In the genomic region with DNA sequence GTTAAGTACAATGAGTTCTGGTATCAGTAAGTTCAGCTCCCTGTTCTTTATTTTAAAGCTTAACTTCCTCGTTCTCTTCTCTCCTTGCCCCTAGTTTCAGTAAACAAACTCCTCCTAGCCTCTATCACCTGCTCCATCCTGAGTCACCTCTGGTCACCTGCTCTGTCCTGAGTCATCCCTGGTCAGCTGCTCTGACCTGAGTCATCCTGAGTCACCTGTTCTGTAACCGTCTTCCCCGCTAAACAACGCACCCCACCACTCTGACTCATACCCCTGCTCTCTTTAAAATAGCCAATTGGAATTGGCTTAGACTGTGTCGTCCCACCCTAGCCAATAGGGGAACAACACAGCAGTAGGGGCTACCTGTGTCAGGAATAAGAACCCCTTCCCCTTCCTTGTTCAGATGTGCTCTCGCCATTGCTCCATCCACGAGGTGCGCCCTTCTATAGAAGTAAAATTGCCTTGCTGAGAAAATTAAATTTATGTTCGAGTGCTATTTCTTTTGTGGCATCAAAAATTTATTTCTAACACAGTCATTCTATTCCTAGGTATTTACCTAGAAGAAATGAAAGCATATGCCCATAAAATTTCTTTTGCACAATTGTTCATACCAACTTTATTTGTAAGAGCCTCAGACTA, we compare ENCODE assay signal across 15 cellular contexts. TPM values are rescaled to one million over a fixed set of nuclear protein-coding genes. Genes with fewer than 3 reads are reported as not detected.
DNase-seq lines count a peak whose midpoint lies in the region; ATAC-seq, FAIRE-seq and TF ChIP-seq lines count a peak whose summit lies in the region.
"Had no signal": no experiment of that assay in that cellular context is flagged by ENCODE, and none has a peak within 500 bp of the region (broad histone marks: within the 10 kb centered on the region; RNA-seq: fewer than 3 reads in every experiment).

No MANE protein-coding gene starts in this region.

- H3K9me3 Mint-ChIP-seq in activated T-cell treated with anti-CD3 and anti-CD28 coated beads, Interleukin-2, amount 50 U/mL, for 72 hours, result peaks cover 9 to 10% of the 10 kb centered on the region in 2 donors

- H2AK5ac ChIP-seq in H1 (ENCODE audit: low read depth, low read length), result no peak overlapping the region

- no peak overlapping the region for H4K8ac ChIP-seq in H1 (ENCODE audit: extremely low read depth, insufficient read depth, low read length)

- no peak overlapping the region for H3K56ac ChIP-seq in H1 (replicated peaks; ENCODE audit: insufficient read length, low read depth, low read length)

- no peaks in the 10 kb centered on the region for H3K4me1 ChIP-seq in H1 (replicated peaks in 1 of 4; ENCODE audit: control insufficient read depth in 3 of 4, insufficient read depth in 4 of 4, low read length in 3 of 4)
- H3K4me1 ChIP-seq in small intestine (ENCODE audit: control insufficient read depth in 2 of 2, insufficient read depth in 1 of 2, low read depth in 1 of 2, low read length in 1 of 2), result no peaks in the 10 kb centered on the region
- H3K4me1 ChIP-seq in OCI-LY7 (ENCODE audit: insufficient read depth, low read length, poor library complexity, severe bottlenecking), result no peaks in the 10 kb centered on the region
- H3K4me1 ChIP-seq: parathyroid adenoma had no signal

- no peak overlapping the region for H2AFZ ChIP-seq in H1 (ENCODE audit: low read length)
- H2AFZ ChIP-seq in OCI-LY7 (ENCODE audit: low read length), result no peak overlapping the region
- H2AFZ ChIP-seq: parathyroid adenoma had no signal

- 89% methylated on average over 9 of the region's 9 CpGs; no CpG with 5 or more reads in 1 of the 2 experiments for WGBS in H1 (ENCODE audit: extremely low coverage in 1 of 2, insufficient coverage in 1 of 2, insufficient read length in 1 of 2, insufficient replicate concordance in 2 of 2, low coverage in 1 of 2, low lambda C conversion rate in 2 of 2, missing lambda C conversion rate in 1 of 2), 2 experiments
- WGBS in small intestine, 3 donors, result 73 to 87% (median 76%) methylated on average over 9 of the region's 9 CpGs

- H3K79me1 ChIP-seq in H1 (ENCODE audit: low read depth, low read length), result no peaks in the 10 kb centered on the region

- intact Hi-C loops in OCI-LY7 (cut with micrococcal nuclease; ENCODE audit: unreplicated experiment), result no loop called here

- TF ChIP-seq EP300 in H1 (IDR thresholded peaks at IDR 0.05; ENCODE audit: borderline replicate concordance in 1 of 2, low read depth in 2 of 2, low read length in 2 of 2), result no peak

- H3K27ac ChIP-seq in H1 (ENCODE audit: low read depth, low read length) (no peak overlapping the region), small intestine (ENCODE audit: low read depth in 1 of 2, low read length in 1 of 2) (no peak overlapping the region), OCI-LY7 (ENCODE audit: low read depth, low read length, poor library complexity, severe bottlenecking) (no peak overlapping the region)
- H3K27ac ChIP-seq: cardiac muscle cell, parathyroid adenoma had no signal

- H2BK120ac ChIP-seq in H1 (replicated peaks; ENCODE audit: low read depth, low read length), result no peak overlapping the region

- H3K18ac ChIP-seq in H1 (ENCODE audit: extremely low read depth, low read length), result no peak overlapping the region

- BruUV-seq in OCI-LY7 (replicated peaks; lab: Mats Ljungman, UMichigan), result no TSS peak

- H3K4me1 Mint-ChIP-seq in activated T-cell treated with anti-CD3 and anti-CD28 coated beads, Interleukin-2, amount 50 U/mL, for 72 hours (ENCODE audit: low read depth), result peaks cover 9% of the 10 kb centered on the region

- H2BK12ac ChIP-seq in H1 (ENCODE audit: low read depth, low read length), result no peak overlapping the region

- H3K27me3 ChIP-seq in MG63 (no peaks in the 10 kb centered on the region), H1 (replicated peaks in 1 of 4; ENCODE audit: control insufficient read depth in 3 of 4, extremely low read depth in 1 of 4, insufficient read depth in 3 of 4, low read length in 3 of 4) (no peaks in the 10 kb centered on the region), small intestine (ENCODE audit: control insufficient read depth in 2 of 2, insufficient read depth in 2 of 2, low read length in 2 of 2) (no peaks in the 10 kb centered on the region)
- H3K27me3 ChIP-seq: cardiac muscle cell had no signal

- H3K4me3 ChIP-seq in MG63, result no peak overlapping the region
- H3K4me3 ChIP-seq in H1 (ENCODE audit: extremely low read depth in 1 of 4, insufficient read depth in 2 of 4, low read depth in 3 of 4, low read length in 4 of 4), result no peak overlapping the region
- H3K4me3 ChIP-seq in small intestine (ENCODE audit: low read depth in 1 of 2, low read length in 2 of 2), result no peak overlapping the region
- H3K4me3 ChIP-seq in OCI-LY7 (ENCODE audit: low read depth, low read length, poor library complexity, severe bottlenecking), result no peak overlapping the region
- H3K4me3 ChIP-seq: cardiac muscle cell had no signal

- no peaks in the 10 kb centered on the region for H3K27me3 Mint-ChIP-seq in activated T-cell treated with anti-CD3 and anti-CD28 coated beads, Interleukin-2, amount 50 U/mL, for 72 hours (ENCODE audit: low read depth)
- H3K27me3 Mint-ChIP-seq: activated B cell treated with CpG ODN at 0.5 μM for 24 hours had no signal

- TF ChIP-seq CTCF in H1 (IDR thresholded peaks at IDR 0.05; ENCODE audit: control extremely low read depth in 1 of 3, insufficient read depth in 1 of 3, low read depth in 1 of 3, low read length in 3 of 3) (no peak), OCI-LY7 (conservative IDR thresholded peaks at IDR 0.05; ENCODE audit: low read length) (no peak)

- TF ChIP-seq POLR2A in H1 (IDR thresholded peaks at IDR 0.05; ENCODE audit: control extremely low read depth in 1 of 2, low read depth in 2 of 2, low read length in 2 of 2), result no peak

- no peak overlapping the region for H2BK20ac ChIP-seq in H1 (ENCODE audit: low read length)

- DNase-seq in activated T-cell treated with anti-CD3 and anti-CD28 coated beads, Interleukin-2, amount 50 U/mL, for 72 hours, result peak; percentile 7 to 18
- no peak for DNase-seq in activated T-cell treated with anti-CD3 and anti-CD28 coated beads for 4 hours
- peak; percentile 5 for DNase-seq in MG63
- no peak for DNase-seq in H1 (ENCODE audit: low read depth in 1 of 2, low spot score in 2 of 2)
- peak; percentile 72 for DNase-seq in small intestine
- DNase-seq in OCI-M1 (lab: John Stamatoyannopoulos, UW), result no peak
- DNase-seq in NCI-H446 (lab: John Stamatoyannopoulos, UW), result no peak
- DNase-seq in OCI-LY7 (ENCODE audit: low spot score), result no peak
- DNase-seq: activated B cell treated with CpG ODN at 0.5 μM for 24 hours, DMS79, NCI-H1417, NCI-H524 treated with DMSO at 0.1 percent for 48 hours had no signal

- H3K36me3 ChIP-seq in MG63, result no peaks in the 10 kb centered on the region
- no peaks in the 10 kb centered on the region for H3K36me3 ChIP-seq in H1 (ENCODE audit: control insufficient read depth in 2 of 4, insufficient read depth in 4 of 4, low read length in 3 of 4)
- no peaks in the 10 kb centered on the region for H3K36me3 ChIP-seq in small intestine (ENCODE audit: control insufficient read depth in 2 of 2, insufficient read depth in 2 of 2, low read length in 2 of 2)
- H3K36me3 ChIP-seq in OCI-LY7 (ENCODE audit: insufficient read depth, low read length), result no peaks in the 10 kb centered on the region
- H3K36me3 ChIP-seq: cardiac muscle cell had no signal

- POLR2A ChIA-PET in H1 (lab: Charles Lee; ENCODE audit: partially characterized antibody) (no interaction called here), OCI-LY7 (lab: Charles Lee) (no interaction called here)

- H3K23ac ChIP-seq in H1 (ENCODE audit: insufficient read length), result no peak overlapping the region

- CTCF ChIA-PET in H1 (lab: Charles Lee; ENCODE audit: partially characterized antibody), result no interaction called here
- CTCF ChIA-PET in OCI-LY7 (lab: Charles Lee; ENCODE audit: unreplicated experiment), result no interaction called here

- H2BK15ac ChIP-seq in H1 (ENCODE audit: low read length), result no peak overlapping the region

- no peaks in the 10 kb centered on the region for H3K9me2 ChIP-seq in OCI-LY7 (ENCODE audit: insufficient read depth, low read length)

- H3K4me2 ChIP-seq in H1 (ENCODE audit: insufficient read depth in 1 of 2, low read depth in 2 of 2, low read length in 2 of 2), result no peak overlapping the region
- H3K4me2 ChIP-seq in OCI-LY7 (ENCODE audit: low read length), result no peak overlapping the region

- no peak overlapping the region for H3K14ac ChIP-seq in H1 (ENCODE audit: insufficient read length)

- no peak overlapping the region for H3K9ac ChIP-seq in H1 (replicated peaks in 1 of 4; ENCODE audit: extremely low read depth in 1 of 4, low read depth in 3 of 4, low read length in 3 of 4)
- H3K9ac ChIP-seq: parathyroid adenoma had no signal

- peaks cover 9 to 15% of the 10 kb centered on the region in 2 donors for H3K36me3 Mint-ChIP-seq in activated T-cell treated with anti-CD3 and anti-CD28 coated beads, Interleukin-2, amount 50 U/mL, for 72 hours (ENCODE audit: insufficient read depth in 2 of 2)

- TF ChIP-seq RAD21 in H1 (IDR thresholded peaks at IDR 0.05 in 1 of 2, conservative IDR thresholded peaks at IDR 0.05 in 1 of 2; ENCODE audit: low read depth in 2 of 2, low read length in 2 of 2), result no peak

- no peak overlapping the region for H3K4me3 Mint-ChIP-seq in activated T-cell treated with anti-CD3 and anti-CD28 coated beads, Interleukin-2, amount 50 U/mL, for 72 hours
- H3K4me3 Mint-ChIP-seq: activated B cell treated with CpG ODN at 0.5 μM for 24 hours had no signal

- H4K91ac ChIP-seq in H1 (replicated peaks; ENCODE audit: insufficient read length, low read length), result no peak overlapping the region

- H3K23me2 ChIP-seq in H1 (ENCODE audit: low read depth, low read length), result no peaks in the 10 kb centered on the region

- H3K79me2 ChIP-seq in H1 (ENCODE audit: control insufficient read depth in 1 of 2, insufficient read depth in 2 of 2, low read length in 2 of 2) (no peaks in the 10 kb centered on the region), OCI-LY7 (ENCODE audit: insufficient read depth, low read depth, low read length) (no peaks in the 10 kb centered on the region)
- H3K79me2 ChIP-seq: parathyroid adenoma had no signal

- H4K5ac ChIP-seq in H1 (ENCODE audit: insufficient read length, low read depth, low read length), result no peak overlapping the region

- ATAC-seq in activated T-cell treated with anti-CD3 and anti-CD28 coated beads, Interleukin-2, amount 50 U/mL, for 72 hours (replicated peaks in 1 of 2), result peak; percentile 43 to 58

- H4K20me1 ChIP-seq in H1 (replicated peaks in 1 of 2; ENCODE audit: control insufficient read depth in 1 of 2, insufficient read depth in 2 of 2, low read length in 2 of 2) (no peaks in the 10 kb centered on the region), OCI-LY7 (ENCODE audit: insufficient read depth, low read length) (no peaks in the 10 kb centered on the region)

- H3K4ac ChIP-seq in H1 (replicated peaks; ENCODE audit: insufficient read length, low read depth, low read length), result no peak overlapping the region

- H3K9me3 ChIP-seq in MG63 (peaks cover 13% of the 10 kb centered on the region; the same call in 1 of the 2 replicates), H1 (ENCODE audit: insufficient read depth in 2 of 2, low read depth in 1 of 2, low read length in 1 of 2) (no peaks in the 10 kb centered on the region), small intestine (ENCODE audit: control insufficient read depth, low read depth) (no peaks in the 10 kb centered on the region), OCI-LY7 (ENCODE audit: low read length) (peaks cover 11% of the 10 kb centered on the region; the same call in 1 of the 2 replicates)

- FAIRE-seq in H1 (lab: Jason Lieb, UNC) (no peak), small intestine (lab: Jason Lieb, UNC) (no peak)
- FAIRE-seq: endothelial cell of umbilical vein had no signal

- H3K27ac Mint-ChIP-seq in activated T-cell treated with anti-CD3 and anti-CD28 coated beads, Interleukin-2, amount 50 U/mL, for 72 hours, result no peak overlapping the region
- H3K27ac Mint-ChIP-seq: activated B cell treated with CpG ODN at 0.5 μM for 24 hours had no signal

- no peak overlapping the region for H2BK5ac ChIP-seq in H1 (ENCODE audit: low read depth, low read length)

RNA-seq across cellular contexts. Expression of gene RMND5A, which starts 24.9 kb away (rescaled TPM):
- total RNA-seq in activated T-cell treated with anti-CD3 and anti-CD28 coated beads, Interleukin-2, amount 50 U/mL, for 72 hours, result 10 to 100 TPM; 50.6 to 51.3 TPM
- total RNA-seq in MG63 (2014; rRNA removed; shearing (Covaris generic); ENCODE audit: low replicate concordance), result 27.3 and 46.6 TPM in 2 replicates
- total RNA-seq in H1 (2021; fragmentation: NEBNext Ultra II Directional; extraction: Animal tissue kit (Norgen Biotek cat#: 25700)), result 59.9 and 66.2 TPM in 2 replicates
- polyA plus RNA-seq in H1 (2011; rRNA removed) (21.0 and 22.1 TPM in 2 replicates), small intestine (10 to 100 TPM; 13.5 to 21.7 (median 17.8) TPM)
- polyA plus RNA-seq in H1 (2011; cell fraction: cytosol; rRNA removed), result 23.5 TPM
- polyA plus RNA-seq in H1 (2011; cell fraction: nucleus; rRNA removed), result 14.8 TPM
- 22.9 to 34.3 TPM (median 25.4 TPM) in 4 replicates for polyA plus RNA-seq in H1 (2012, experiment 1 of 2)
- polyA plus RNA-seq in H1 (2012, experiment 2 of 2), result 4.4 TPM
- 23.7 TPM for polyA plus RNA-seq in H1 (2013, experiment 1 of 2)
- 24.7 TPM for polyA plus RNA-seq in H1 (2013, experiment 2 of 2)
- polyA minus RNA-seq in H1 (2011; rRNA and poly(A)+ RNA removed), result 95.8 and 99.3 TPM in 2 replicates
- 51.0 TPM for polyA minus RNA-seq in H1 (2011; cell fraction: cytosol; rRNA and poly(A)+ RNA removed)
- polyA minus RNA-seq in H1 (2011; cell fraction: nucleus; rRNA and poly(A)+ RNA removed), result 45.1 TPM
- total RNA-seq in OCI-LY7 (2014; rRNA removed; shearing (Covaris generic)), result 55.2 and 60.6 TPM in 2 replicates
- 62.7 and 73.7 TPM in 2 replicates for total RNA-seq in OCI-LY7 (2022)

Comparison
In these comparisons a context has a peak if more than half of its experiments do, and no peak if none do; other contexts are left out.
1. DNase-seq: peak in activated T-cell treated with anti-CD3 and anti-CD28 coated beads, Interleukin-2, amount 50 U/mL, for 72 hours (2 of 2), MG63 (single experiment) and small intestine (single experiment); none in activated T-cell treated with anti-CD3 and anti-CD28 coated beads for 4 hours (single experiment), H1 (0 of 2), OCI-M1 (single experiment), NCI-H446 (0 of 2) and OCI-LY7 (single experiment).